In genomic region chr7:122803851-122804250, GRCh38 we compare ENCODE assay signal across 14 cellular contexts.
DNase-seq lines count a peak whose midpoint lies in the region; ATAC-seq, FAIRE-seq and TF ChIP-seq lines count a peak whose summit lies in the region.
"Had no signal": no experiment of that assay in that cellular context is flagged by ENCODE, and none has a peak within 500 bp of the region (broad histone marks: within the 10 kb centered on the region; RNA-seq: fewer than 3 reads in every experiment).

No MANE protein-coding gene starts in this region.

- no peak for TF ChIP-seq CTCF in cardiac muscle cell (IDR thresholded peaks at IDR 0.05; ENCODE audit: low read depth, low read length)
- no peak for TF ChIP-seq CTCF in WTC11 (IDR thresholded peaks at IDR 0.05)
- no peak for TF ChIP-seq CTCF in HepG2 (CRISPR knock-in tag; IDR thresholded peaks at IDR 0.05)
- TF ChIP-seq CTCF in MM.1S (IDR thresholded peaks at IDR 0.05; ENCODE audit: low read length) = no peak

- no TSS peak for BruUV-seq in HepG2 (replicated peaks; lab: Mats Ljungman, UMichigan)

- peak overlapping the region; percentile 93 for H3K27ac Mint-ChIP-seq in WTC11
- H3K27ac Mint-ChIP-seq: CD4-positive, CD25-positive, alpha-beta regulatory T cell; IgD-negative memory B cell had no signal

- POLR2A ChIA-PET in WTC11 (lab: Charles Lee) (interaction anchor here (0.6 to 1.1 kb wide), 3 partner anchors 10 to 498 kb away, joined by 3 read pairs; no protein-coding TSS in a partner anchor), HepG2 (lab: Yijun Ruan, JAX) (interaction anchor here (0.7 kb wide), 1 partner anchor 82 kb away, joined by 3 read pairs; no protein-coding TSS in a partner anchor)

- no peak overlapping the region for H2BK15ac ChIP-seq in neuronal stem cell (ENCODE audit: low read length)

- WGBS in HepG2 (ENCODE audit: low lambda C conversion rate) = 95% methylated on average over 1 of the region's 1 CpG
- no CpG with 5 or more reads among the region's 1 CpG for WGBS in neuronal stem cell (ENCODE audit: extremely low coverage in 2 of 2, insufficient read length in 2 of 2, insufficient replicate concordance in 1 of 2), 2 donors

- H3K36me3 ChIP-seq in cardiac muscle cell = no peaks in the 10 kb centered on the region
- H3K36me3 ChIP-seq in HepG2 (replicated peaks in 1 of 2; ENCODE audit: control insufficient read depth in 1 of 2, insufficient read depth in 2 of 2, low read length in 2 of 2) = no peaks in the 10 kb centered on the region
- no peaks in the 10 kb centered on the region for H3K36me3 ChIP-seq in neuronal stem cell (replicated peaks in 1 of 2; ENCODE audit: control insufficient read depth in 2 of 2, insufficient read depth in 2 of 2, low read length in 2 of 2)
- no peaks in the 10 kb centered on the region for H3K36me3 ChIP-seq in MM.1S (replicated peaks; ENCODE audit: insufficient read depth, low read length)
- H3K36me3 ChIP-seq: BLaER1 treated with 17β-estradiol and CSF1 and Interleukin-3, amounts not matched to agents 10 nM and 100 nM had no signal

- H4K20me1 ChIP-seq in HepG2 (ENCODE audit: insufficient read depth, low read length) (no peaks in the 10 kb centered on the region), MM.1S (ENCODE audit: insufficient read depth, low read length) (no peaks in the 10 kb centered on the region)
- H4K20me1 ChIP-seq: BLaER1 treated with 17β-estradiol and CSF1 and Interleukin-3, amounts not matched to agents 10 nM and 100 nM had no signal

- no peak overlapping the region for H3K4me3 Mint-ChIP-seq in WTC11
- H3K4me3 Mint-ChIP-seq: CD4-positive, CD25-positive, alpha-beta regulatory T cell; IgD-negative memory B cell had no signal

- H3K4ac ChIP-seq in neuronal stem cell (ENCODE audit: low read length) = no peak overlapping the region

- H3K4me2 ChIP-seq in HepG2 (ENCODE audit: low read depth, low read length) (no peak overlapping the region), neuronal stem cell (ENCODE audit: insufficient read depth, low read length, poor library complexity, severe bottlenecking) (no peak overlapping the region), MM.1S (ENCODE audit: low read depth, low read length) (no peak overlapping the region)
- H3K4me2 ChIP-seq: BLaER1 treated with 17β-estradiol and CSF1 and Interleukin-3, amounts not matched to agents 10 nM and 100 nM had no signal

- H3K23ac ChIP-seq in neuronal stem cell (ENCODE audit: low read depth, low read length, poor library complexity) = no peak overlapping the region

- H3K79me2 ChIP-seq in HepG2 (ENCODE audit: insufficient read depth, low read length) (no peaks in the 10 kb centered on the region), MM.1S (ENCODE audit: low read length) (peaks cover 23% of the 10 kb centered on the region)

- no peaks in the 10 kb centered on the region for H3K9me3 ChIP-seq in cardiac muscle cell (ENCODE audit: low read depth)
- H3K9me3 ChIP-seq in HepG2 (ENCODE audit: low read length) = no peaks in the 10 kb centered on the region
- H3K9me3 ChIP-seq in neuronal stem cell (replicated peaks in 1 of 2; ENCODE audit: control insufficient read depth in 2 of 2, insufficient read depth in 1 of 2, low read depth in 1 of 2, low read length in 2 of 2) = peaks cover 0 to 2% of the 10 kb centered on the region in 2 donors
- no peaks in the 10 kb centered on the region for H3K9me3 ChIP-seq in MM.1S (replicated peaks; ENCODE audit: insufficient read depth, low read length)
- H3K9me3 ChIP-seq: BLaER1 treated with 17β-estradiol and CSF1 and Interleukin-3, amounts not matched to agents 10 nM and 100 nM had no signal

- no peaks in the 10 kb centered on the region for H3K9me3 Mint-ChIP-seq in WTC11
- H3K9me3 Mint-ChIP-seq: IgD-negative memory B cell had no signal

- no peaks in the 10 kb centered on the region for H3K27me3 ChIP-seq in cardiac muscle cell
- H3K27me3 ChIP-seq in HepG2 (ENCODE audit: control insufficient read depth in 1 of 2, insufficient read depth in 2 of 2, low read length in 2 of 2) = no peaks in the 10 kb centered on the region
- no peaks in the 10 kb centered on the region for H3K27me3 ChIP-seq in neuronal stem cell (ENCODE audit: control insufficient read depth in 3 of 3, insufficient read depth in 3 of 3, low read depth in 1 of 3, low read length in 3 of 3)
- H3K27me3 ChIP-seq in MM.1S (replicated peaks; ENCODE audit: insufficient read depth, low read length) = no peaks in the 10 kb centered on the region
- H3K27me3 ChIP-seq: BLaER1 treated with 17β-estradiol and CSF1 and Interleukin-3, amounts not matched to agents 10 nM and 100 nM had no signal

- H3K4me1 Mint-ChIP-seq in WTC11 = peaks cover 36% of the 10 kb centered on the region
- H3K4me1 Mint-ChIP-seq: CD4-positive, CD25-positive, alpha-beta regulatory T cell; IgD-negative memory B cell had no signal

- no peaks in the 10 kb centered on the region for H3K27me3 Mint-ChIP-seq in WTC11 (ENCODE audit: low read depth)
- H3K27me3 Mint-ChIP-seq: CD4-positive, CD25-positive, alpha-beta regulatory T cell; IgD-negative memory B cell had no signal

- H3K9ac ChIP-seq in HepG2 (ENCODE audit: insufficient read depth, low read depth, low read length) (no peak overlapping the region), neuronal stem cell (ENCODE audit: low read depth, low read length, poor library complexity) (no peak overlapping the region), MM.1S (ENCODE audit: low read length) (no peak overlapping the region)
- H3K9ac ChIP-seq: BLaER1 treated with 17β-estradiol and CSF1 and Interleukin-3, amounts not matched to agents 10 nM and 100 nM had no signal

- peaks cover 4% of the 10 kb centered on the region; the same call in 1 of the 2 replicates for H3F3A ChIP-seq in MM.1S (ENCODE audit: insufficient read depth, low read length)

- intact Hi-C loops in left ventricle myocardium superior (cut with micrococcal nuclease) = no loop called here
- intact Hi-C loops in HepG2 (cut with micrococcal nuclease; ENCODE audit: unreplicated experiment) = loop anchor here (1.0 to 5.0 kb wide), 3 partner anchors 83 to 350 kb away; partner anchors contain the start of gene CADPS2

- no peak for FAIRE-seq in HepG2 (lab: Jason Lieb, UNC)
- FAIRE-seq: G401.6, GM12891 had no signal

- no peak overlapping the region for H2AFZ ChIP-seq in HepG2 (ENCODE audit: low read length)
- peak overlapping the region; percentile 88 for H2AFZ ChIP-seq in neuronal stem cell (ENCODE audit: low read length)
- H2AFZ ChIP-seq in MM.1S (ENCODE audit: low read length) = no peak overlapping the region

- no peak for TF ChIP-seq RAD21 in HepG2 (CRISPR knock-in tag; IDR thresholded peaks at IDR 0.05)

- H4K8ac ChIP-seq in neuronal stem cell (ENCODE audit: low read depth, low read length) = no peak overlapping the region

- CTCF ChIA-PET in WTC11 (lab: Charles Lee) = interaction anchor here (0.6 to 2.8 kb wide), 42 partner anchors 10 to 1067 kb away, joined by 3 to 41 read pairs (median 4); partner anchors contain the start of gene CADPS2
- CTCF ChIA-PET in HepG2 (lab: Yijun Ruan, JAX; ENCODE audit: low intra/inter-chr PET ratio, low total read pairs) = interaction anchor here (1.4 kb wide), 1 partner anchor 351 kb away, joined by 6 read pairs; no protein-coding TSS in a partner anchor

- H3K4me3 ChIP-seq in cardiac muscle cell = no peak overlapping the region
- no peak overlapping the region for H3K4me3 ChIP-seq in HepG2 (replicated peaks in 1 of 3; ENCODE audit: insufficient read depth in 1 of 3, low read depth in 2 of 3, low read length in 3 of 3)
- H3K4me3 ChIP-seq in neuronal stem cell (ENCODE audit: low read length in 2 of 2) = no peak overlapping the region
- H3K4me3 ChIP-seq in MM.1S (ENCODE audit: low read length) = no peak overlapping the region
- H3K4me3 ChIP-seq: BLaER1 treated with 17β-estradiol and CSF1 and Interleukin-3, amounts not matched to agents 10 nM and 100 nM had no signal

- no peak overlapping the region for H2AK5ac ChIP-seq in neuronal stem cell (ENCODE audit: low read depth, low read length)

- H3K79me1 ChIP-seq in neuronal stem cell (ENCODE audit: low read depth, low read length) = peaks cover 3% of the 10 kb centered on the region

- H3K4me1 ChIP-seq in cardiac muscle cell (ENCODE audit: low read depth) (peaks cover 19% of the 10 kb centered on the region), HepG2 (ENCODE audit: insufficient read depth, low read length) (peaks cover 13% of the 10 kb centered on the region), neuronal stem cell (ENCODE audit: control insufficient read depth in 2 of 2, insufficient read depth in 1 of 2, low read depth in 1 of 2, low read length in 2 of 2) (peaks cover 0 to 7% of the 10 kb centered on the region in 2 donors), MM.1S (ENCODE audit: low read length) (peaks cover 15% of the 10 kb centered on the region; the same call in 1 of the 2 replicates)

- H2BK120ac ChIP-seq in neuronal stem cell (ENCODE audit: low read depth, low read length) = no peak overlapping the region

- TF ChIP-seq POLR2A in HepG2 (IDR thresholded peaks at IDR 0.05; ENCODE audit: insufficient read depth in 1 of 2, low read depth in 2 of 2, low read length in 2 of 2) = no peak

- H4K91ac ChIP-seq in neuronal stem cell (ENCODE audit: low read depth, low read length, poor library complexity) = no peak overlapping the region

- H2BK12ac ChIP-seq in neuronal stem cell (ENCODE audit: low read length) = no peak overlapping the region

- peak overlapping the region; percentile 59 for H3K27ac ChIP-seq in cardiac muscle cell
- H3K27ac ChIP-seq in HepG2 (ENCODE audit: extremely low read length, insufficient read depth, low read length) = no peak overlapping the region
- H3K27ac ChIP-seq in neuronal stem cell (replicated peaks; ENCODE audit: low read length) = no peak overlapping the region
- H3K27ac ChIP-seq in MM.1S (ENCODE audit: low read length) = no peak overlapping the region
- H3K27ac ChIP-seq: BLaER1 treated with 17β-estradiol and CSF1 and Interleukin-3, amounts not matched to agents 10 nM and 100 nM had no signal

- no peak overlapping the region for H3K14ac ChIP-seq in neuronal stem cell (ENCODE audit: low read length)

- DNase-seq in cardiac muscle cell (ENCODE audit: low read depth in 1 of 2, low spot score in 1 of 2) = peak in 1 of 2 donors; percentile 57
- DNase-seq in left ventricle myocardium superior = no peak
- DNase-seq in WTC11 (ENCODE audit: low spot score) = no peak
- DNase-seq in HepG2 (ENCODE audit: low spot score) = no peak
- no peak for DNase-seq in neuronal stem cell (ENCODE audit: low spot score)
- no peak for DNase-seq in MM.1S
- DNase-seq in amniotic stem cell (lab: John Stamatoyannopoulos, UW) = no peak
- DNase-seq: DMS79 had no signal

- no peaks in the 10 kb centered on the region for H3K9me2 ChIP-seq in MM.1S (replicated peaks; ENCODE audit: insufficient read depth, low read length)

- in situ Hi-C loops in HepG2 (cut with HindIII; ENCODE audit: extremely low pct_ligation_motif_present, low pct_unique_long_range_greater_than_20kb) = loop anchor here (10.0 to 25.0 kb wide), 2 partner anchors 81 to 358 kb away; partner anchors contain the start of gene CADPS2

- no peak overlapping the region for H3K18ac ChIP-seq in neuronal stem cell (ENCODE audit: low read length)

- H3K36me3 Mint-ChIP-seq in WTC11 = no peaks in the 10 kb centered on the region
- H3K36me3 Mint-ChIP-seq: CD4-positive, CD25-positive, alpha-beta regulatory T cell; IgD-negative memory B cell had no signal

- ATAC-seq in left ventricle myocardium superior (no peak), WTC11 (no peak), HepG2 (peak; percentile 56; the same call in 1 of the 3 replicates), GM18870 (IDR thresholded peaks at IDR 0.05; ENCODE audit: unreplicated experiment) (no peak)

- TF ChIP-seq EP300 in HepG2 (IDR thresholded peaks at IDR 0.05; ENCODE audit: low read depth in 2 of 2, low read length in 2 of 2) (no peak), HepG2 (CRISPR knock-in tag; IDR thresholded peaks at IDR 0.05; ENCODE audit: borderline replicate concordance) (no peak)

- no peak overlapping the region for H2BK5ac ChIP-seq in neuronal stem cell (ENCODE audit: low read length)
